ENCODE assay signal across 36 cellular contexts in the genomic region with DNA sequence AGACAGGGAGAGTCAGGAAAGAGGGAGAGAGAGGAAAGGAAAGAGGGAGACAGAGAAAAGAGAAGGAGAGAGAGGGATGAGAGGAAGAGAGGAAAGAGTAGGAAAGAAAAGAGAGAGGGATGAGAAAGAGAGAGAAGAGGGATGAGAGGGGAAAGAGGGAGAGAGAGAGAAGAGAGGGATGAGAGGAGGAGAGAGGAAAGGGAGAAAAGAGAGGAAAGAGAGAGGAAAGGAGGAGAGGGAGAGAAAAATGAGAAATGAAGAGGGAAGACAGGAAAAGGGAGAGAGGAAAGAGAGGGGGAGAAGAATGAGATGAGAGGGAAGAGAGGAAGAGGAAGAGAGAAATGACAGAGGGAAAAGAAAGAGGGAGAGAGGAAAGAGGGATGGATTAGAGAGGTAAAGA.
"Had no signal": no experiment of that assay in that cellular context is flagged by ENCODE, and none has a peak within 500 bp of the region (broad histone marks: within the 10 kb centered on the region; RNA-seq: fewer than 3 reads in every experiment).

No MANE protein-coding gene starts in this region.

- H3K9me3 ChIP-seq: MG63 had no signal

- DNase-seq: Kasumi-1, MG63, MM.1S, MV-4-11, NCI-H1048, NCI-H1092, NCI-H1092 treated with DMSO at 0.1 percent for 48 hours, NCI-H1105, NCI-H1105 treated with DMSO at 0.1 percent for 48 hours, NCI-H1417, NCI-H1417 treated with DMSO at 0.1 percent for 48 hours, NCI-H1436, NCI-H1436 treated with DMSO at 0.1 percent for 48 hours, NCI-H146, NCI-H1694, NCI-H1694 treated with DMSO at 0.1 percent for 48 hours, NCI-H187, NCI-H187 treated with DMSO at 0.1 percent for 48 hours, NCI-H1930, NCI-H2029, NCI-H2029 treated with DMSO at 0.1 percent for 48 hours, NCI-H2081, NCI-H2081 treated with DMSO at 0.1 percent for 48 hours, NCI-H2107, NCI-H2171, NCI-H2171 treated with DMSO at 0.1 percent for 48 hours, NCI-H2227 treated with DMSO at 0.1 percent for 48 hours, NCI-H226, NCI-H345, NCI-H446, NCI-H446 treated with DMSO at 0.1 percent for 48 hours, NCI-H510A, NCI-H510A treated with DMSO at 0.1 percent for 48 hours, NCI-H524, NCI-H524 treated with DMSO at 0.1 percent for 48 hours, NCI-H526 had no signal

- H3K27me3 ChIP-seq: MG63 had no signal

- H3K36me3 ChIP-seq: MG63 had no signal

- H3K4me3 ChIP-seq: MG63 had no signal
